In the genomic region with DNA sequence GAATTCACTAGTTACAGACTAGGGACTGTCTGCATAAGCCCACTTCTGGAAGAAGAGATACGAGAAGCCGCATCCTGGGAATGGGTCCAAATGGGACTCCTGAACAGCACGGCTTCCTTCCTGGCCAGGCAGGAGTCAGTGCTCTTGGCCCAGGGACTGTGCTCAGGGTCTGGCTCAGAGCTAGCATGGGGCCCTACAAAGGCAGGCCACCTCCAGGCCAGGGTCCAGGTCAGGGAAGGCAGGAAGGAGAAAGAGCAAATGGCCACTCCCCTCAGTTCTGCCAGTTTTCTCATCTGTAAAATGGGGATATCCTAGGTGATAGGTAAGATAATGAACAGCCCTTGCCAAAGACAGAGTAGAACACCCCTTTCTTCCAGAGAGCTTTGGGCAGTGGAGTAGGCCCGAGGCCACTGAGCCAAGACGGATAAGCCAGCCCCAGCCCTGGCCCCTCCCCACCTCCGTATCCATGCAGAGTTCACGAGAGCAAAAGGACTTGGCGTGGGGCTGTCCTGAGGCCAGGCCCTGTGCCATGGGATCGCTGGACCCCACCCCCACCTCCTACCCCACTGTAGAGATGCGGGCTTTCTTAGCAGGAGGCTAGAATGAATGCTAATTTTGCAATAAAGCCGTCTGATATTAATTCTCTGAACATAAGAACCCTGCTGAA, we compare ENCODE assay signal across 16 cellular contexts.
DNase-seq lines count a peak whose midpoint lies in the region; ATAC-seq, FAIRE-seq and TF ChIP-seq lines count a peak whose summit lies in the region.
"Had no signal": no experiment of that assay in that cellular context is flagged by ENCODE, and none has a peak within 500 bp of the region (broad histone marks: within the 10 kb centered on the region; RNA-seq: fewer than 3 reads in every experiment).

No MANE protein-coding gene starts in this region.

- FAIRE-seq in HepG2 (lab: Jason Lieb, UNC): no peak
- no peak for FAIRE-seq in GM12891 (lab: Jason Lieb, UNC)
- FAIRE-seq: H1 had no signal

- H3K27me3 ChIP-seq in right cardiac atrium (ENCODE audit: control insufficient read depth, insufficient read depth) (no peaks in the 10 kb centered on the region), HepG2 (ENCODE audit: control insufficient read depth in 1 of 2, insufficient read depth in 2 of 2, low read length in 2 of 2) (no peaks in the 10 kb centered on the region), spleen (replicated peaks in 1 of 7) (no peaks in the 10 kb centered on the region)
- H3K27me3 ChIP-seq: BLaER1 treated with 17β-estradiol and CSF1 and Interleukin-3, amounts not matched to agents 10 nM and 100 nM had no signal

- POLR2A ChIA-PET in HepG2 (lab: Yijun Ruan, JAX): no interaction called here

- no peak overlapping the region for H3K4me2 ChIP-seq in HepG2 (ENCODE audit: low read depth, low read length)
- H3K4me2 ChIP-seq: BLaER1 treated with 17β-estradiol and CSF1 and Interleukin-3, amounts not matched to agents 10 nM and 100 nM had no signal

- ATAC-seq in right cardiac atrium (peak in 1 of 2 donors; percentile 11), HepG2 (no peak), GM19023 (IDR thresholded peaks at IDR 0.05; ENCODE audit: unreplicated experiment) (no peak)

- no peak overlapping the region for H2AFZ ChIP-seq in HepG2 (ENCODE audit: low read length)

- CTCF ChIA-PET in HepG2 (lab: Yijun Ruan, JAX; ENCODE audit: low intra/inter-chr PET ratio, low total read pairs): no interaction called here

- TF ChIP-seq POLR2A in HepG2 (IDR thresholded peaks at IDR 0.05; ENCODE audit: insufficient read depth in 1 of 2, low read depth in 2 of 2, low read length in 2 of 2) (no peak), spleen (IDR thresholded peaks at IDR 0.05) (no peak), GM12891 (IDR thresholded peaks at IDR 0.05; ENCODE audit: low read depth, low read length) (no peak)

- H3K79me2 ChIP-seq in HepG2 (ENCODE audit: insufficient read depth, low read length): peaks cover 21% of the 10 kb centered on the region

- BruUV-seq in HepG2 (replicated peaks; lab: Mats Ljungman, UMichigan): no TSS peak

- H3K9me3 ChIP-seq in right cardiac atrium (ENCODE audit: control insufficient read depth, low read length) (no peaks in the 10 kb centered on the region), HepG2 (ENCODE audit: low read length) (no peaks in the 10 kb centered on the region), spleen (no peaks in the 10 kb centered on the region)
- H3K9me3 ChIP-seq: BLaER1 treated with 17β-estradiol and CSF1 and Interleukin-3, amounts not matched to agents 10 nM and 100 nM; HAP-1 had no signal

- intact Hi-C loops in right cardiac atrium (cut with DNase I) (loop anchor here in 1 of 4 donors (10.0 kb wide), 1 partner anchor 69 kb away; no protein-coding TSS in a partner anchor), cardiac septum (cut with DNase I) (no loop called here), HepG2 (cut with micrococcal nuclease; ENCODE audit: unreplicated experiment) (no loop called here), spleen (cut with DNase I; ENCODE audit: low total_unique reads) (loop anchor here (10.0 kb wide), 1 partner anchor 559 kb away; no protein-coding TSS in a partner anchor)

- WGBS in right cardiac atrium: 52% methylated on average over 11 of the region's 11 CpGs
- 97% methylated on average over 11 of the region's 11 CpGs for WGBS in HepG2 (ENCODE audit: low lambda C conversion rate)
- 83 to 90% (median 86%) methylated on average over 11 of the region's 11 CpGs for WGBS in spleen, 5 donors

- peak in 1 of 3 donors; percentile 64 for DNase-seq in right cardiac atrium
- no peak for DNase-seq in cardiac septum (ENCODE audit: low spot score)
- DNase-seq in cerebellar cortex (ENCODE audit: low spot score): peak; percentile 72
- DNase-seq in HepG2 (ENCODE audit: low spot score): no peak
- DNase-seq in spleen: peak; percentile 62
- no peak for DNase-seq in CD1c-positive myeloid dendritic cell (ENCODE audit: extremely low spot score)
- DNase-seq in GM12891 (ENCODE audit: insufficient read length, low spot score): no peak
- DNase-seq: CD4-positive, CD25-positive, alpha-beta regulatory T cell; CD8-positive, alpha-beta memory T cell; COR-L47; DMS 273 treated with DMSO at 0.1 percent for 48 hours; GDM1 had no signal

- H3K27ac ChIP-seq in right cardiac atrium (ENCODE audit: low read length): peak overlapping the region; percentile 34
- H3K27ac ChIP-seq in HepG2 (ENCODE audit: extremely low read length, insufficient read depth, low read length): no peak overlapping the region
- H3K27ac ChIP-seq in spleen: no peak overlapping the region
- H3K27ac ChIP-seq: BLaER1 treated with 17β-estradiol and CSF1 and Interleukin-3, amounts not matched to agents 10 nM and 100 nM had no signal

- H3K4me3 ChIP-seq in right cardiac atrium (ENCODE audit: low read length): no peak overlapping the region
- no peak overlapping the region for H3K4me3 ChIP-seq in HepG2 (replicated peaks in 1 of 3; ENCODE audit: insufficient read depth in 1 of 3, low read depth in 2 of 3, low read length in 3 of 3)
- H3K4me3 ChIP-seq in spleen: no peak overlapping the region
- H3K4me3 ChIP-seq: BLaER1 treated with 17β-estradiol and CSF1 and Interleukin-3, amounts not matched to agents 10 nM and 100 nM; HAP-1 had no signal

- H3K4me1 ChIP-seq in right cardiac atrium (ENCODE audit: control insufficient read depth, insufficient read depth, low read length) (peaks cover 10% of the 10 kb centered on the region), HepG2 (ENCODE audit: insufficient read depth, low read length) (peaks cover 26% of the 10 kb centered on the region), spleen (peaks cover 0 to 24% (median 7%) of the 10 kb centered on the region in 6 donors)
- H3K4me1 ChIP-seq: HAP-1 had no signal

- no peak for TF ChIP-seq EP300 in HepG2 (IDR thresholded peaks at IDR 0.05; ENCODE audit: low read depth in 2 of 2, low read length in 2 of 2)
- TF ChIP-seq EP300 in HepG2 (CRISPR knock-in tag; IDR thresholded peaks at IDR 0.05; ENCODE audit: borderline replicate concordance): no peak

- H3K36me3 ChIP-seq in HepG2 (replicated peaks in 1 of 2; ENCODE audit: control insufficient read depth in 1 of 2, insufficient read depth in 2 of 2, low read length in 2 of 2) (peaks cover 71 to 95% of the 10 kb centered on the region in 2 experiments), spleen (peaks cover 0 to 100% (median 66%) of the 10 kb centered on the region in 6 donors)
- H3K36me3 ChIP-seq: HAP-1 had no signal

- peaks cover 6% of the 10 kb centered on the region; the same call in 1 of the 2 replicates for H4K20me1 ChIP-seq in HepG2 (ENCODE audit: insufficient read depth, low read length)

- no peak overlapping the region for H3K9ac ChIP-seq in HepG2 (ENCODE audit: insufficient read depth, low read depth, low read length)
- H3K9ac ChIP-seq: BLaER1 treated with 17β-estradiol and CSF1 and Interleukin-3, amounts not matched to agents 10 nM and 100 nM had no signal

- in situ Hi-C loops in HepG2 (cut with HindIII; ENCODE audit: extremely low pct_ligation_motif_present, low pct_unique_long_range_greater_than_20kb): no loop called here

- TF ChIP-seq CTCF in HepG2 (CRISPR knock-in tag; IDR thresholded peaks at IDR 0.05) (no peak), spleen (IDR thresholded peaks at IDR 0.05 in 8 of 11, conservative IDR thresholded peaks at IDR 0.05 in 3 of 11) (no peak)

- no peak for TF ChIP-seq RAD21 in HepG2 (CRISPR knock-in tag; IDR thresholded peaks at IDR 0.05)

TF ChIP-seq in HepG2, 621 proteins besides CTCF, POLR2A, EP300 and RAD21 (continues in another document):
- TF ChIP-seq FOXO1 (CRISPR knock-in tag; IDR thresholded peaks at IDR 0.05) (no peak), ETV5 (CRISPR knock-in tag; IDR thresholded peaks at IDR 0.05; ENCODE audit: borderline replicate concordance) (no peak), THYN1 (CRISPR knock-in tag; IDR thresholded peaks at IDR 0.05; ENCODE audit: borderline replicate concordance, low read depth) (no peak), ZNF629 (CRISPR knock-in tag; conservative IDR thresholded peaks at IDR 0.05) (peak; percentile 67), FOSL2 (CRISPR knock-in tag; IDR thresholded peaks at IDR 0.05) (no peak), ESRRA (CRISPR knock-in tag; IDR thresholded peaks at IDR 0.05; ENCODE audit: low read depth) (no peak), KLF12 (CRISPR knock-in tag; IDR thresholded peaks at IDR 0.05; ENCODE audit: borderline replicate concordance) (no peak), NBN (conservative IDR thresholded peaks at IDR 0.05) (no peak), HDAC2 (CRISPR knock-in tag; IDR thresholded peaks at IDR 0.05) (no peak)

TF ChIP-seq in GM12891, 5 proteins besides CTCF, POLR2A, EP300 and RAD21:
- TF ChIP-seq POLR2AphosphoS5 (IDR thresholded peaks at IDR 0.05; ENCODE audit: low read depth, low read length) (no peak), SPI1 (IDR thresholded peaks at IDR 0.05; ENCODE audit: low read depth, low read length) (no peak), PAX5 (IDR thresholded peaks at IDR 0.05; ENCODE audit: insufficient read depth, low read length, severe bottlenecking) (no peak), TAF1 (IDR thresholded peaks at IDR 0.05; ENCODE audit: low read depth, low read length) (no peak), POU2F2 (IDR thresholded peaks at IDR 0.05; ENCODE audit: low read depth, low read length) (no peak)

Comparison
In these comparisons a context has a peak if more than half of its experiments do, and no peak if none do; other contexts are left out.
1. DNase-seq: peak in cerebellar cortex (single experiment) and spleen (single experiment); none in cardiac septum (single experiment), HepG2 (single experiment), CD1c-positive myeloid dendritic cell (single experiment) and GM12891 (single experiment).